Comparison of ENCODE assay signal across 14 cellular contexts in the genomic region with DNA sequence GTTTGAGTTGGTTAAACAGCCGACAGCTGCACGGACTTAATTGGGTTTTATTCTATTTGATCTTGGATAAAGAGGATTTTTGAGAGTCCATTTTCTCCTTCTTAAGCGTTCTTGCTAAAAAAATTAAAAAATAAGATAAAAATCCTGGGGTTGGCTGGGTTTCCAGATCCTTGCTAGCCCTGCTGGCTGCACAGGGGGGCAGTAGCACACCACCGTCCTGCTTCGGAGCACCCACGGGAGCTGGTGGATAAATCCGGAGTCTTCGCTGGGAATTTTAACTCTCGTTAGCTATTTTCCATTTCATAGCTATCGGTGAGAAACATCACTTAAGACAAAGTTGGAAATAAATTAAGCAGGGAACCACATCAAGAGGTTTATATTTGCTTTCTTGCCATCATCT.
DNase-seq lines count a peak whose midpoint lies in the region; ATAC-seq, FAIRE-seq and TF ChIP-seq lines count a peak whose summit lies in the region.
"Had no signal": no experiment of that assay in that cellular context is flagged by ENCODE, and none has a peak within 500 bp of the region (broad histone marks: within the 10 kb centered on the region; RNA-seq: fewer than 3 reads in every experiment).

No MANE protein-coding gene starts in this region.

- DNase-seq in A549 (ENCODE audit: low read depth in 1 of 2, low spot score in 1 of 2): peak in 1 of 2 experiments; percentile 11
- peak; percentile 26 for DNase-seq in H7
- peak; percentile 54 for DNase-seq in astrocyte of the hippocampus (ENCODE audit: low read depth, low spot score)
- no peak for DNase-seq in HepG2 (ENCODE audit: low spot score)
- DNase-seq in globus pallidus (ENCODE audit: low spot score): no peak
- no peak for DNase-seq in cerebellar nuclear complex (lab: John Stamatoyannopoulos, UW)
- no peak for DNase-seq in SHP77 (lab: John Stamatoyannopoulos, UW)
- DNase-seq in NK-92 (lab: John Stamatoyannopoulos, UW; ENCODE audit: unreplicated experiment): no peak
- DNase-seq: activated T-cell treated with anti-CD3 and anti-CD28 coated beads for 4 hours; CD8-positive, alpha-beta T cell; HCEC 1CT; occipital lobe; PC-3; stimulated activated CD4-positive, alpha-beta T cell treated with anti-CD3 and anti-CD28 coated beads, Interleukin-4, amount 100 ng/mL, for 1 hour had no signal

- no peaks in the 10 kb centered on the region; the same call in 1 of the 2 replicates for H3K27me3 ChIP-seq in H7 (ENCODE audit: control insufficient read depth, insufficient read depth, low read length)
- H3K27me3 ChIP-seq in HepG2 (ENCODE audit: control insufficient read depth in 1 of 2, insufficient read depth in 2 of 2, low read length in 2 of 2): peaks cover 1 to 5% of the 10 kb centered on the region in 2 experiments; a peak in 1 of 5 replicates

- H2AFZ ChIP-seq in HepG2 (ENCODE audit: low read length): no peak overlapping the region

- in situ Hi-C loops in HepG2 (cut with HindIII; ENCODE audit: extremely low pct_ligation_motif_present, low pct_unique_long_range_greater_than_20kb): no loop called here

- FAIRE-seq in A549 (lab: Jason Lieb, UNC) (no peak), HepG2 (lab: Jason Lieb, UNC) (no peak)

- 47% methylated on average over 10 of the region's 10 CpGs for WGBS in A549 (ENCODE audit: missing lambda C conversion rate)
- WGBS in HepG2 (ENCODE audit: low lambda C conversion rate): 37% methylated on average over 10 of the region's 10 CpGs

- TF ChIP-seq CTCF in A549 (IDR thresholded peaks at IDR 0.05) (peak; percentile 47), HepG2 (CRISPR knock-in tag; IDR thresholded peaks at IDR 0.05) (peak; percentile 43)

- TF ChIP-seq RAD21 in A549 (conservative IDR thresholded peaks at IDR 0.05 in 1 of 2, IDR thresholded peaks at IDR 0.05 in 1 of 2) (peak; percentile 74 to 76), HepG2 (CRISPR knock-in tag; IDR thresholded peaks at IDR 0.05) (0 out of 2 replicates have a peak, but pooled peaks have one; percentile 31)

- H4K20me1 ChIP-seq in HepG2 (ENCODE audit: insufficient read depth, low read length): no peaks in the 10 kb centered on the region

- TF ChIP-seq POLR2A in A549 (IDR thresholded peaks at IDR 0.05; ENCODE audit: low read length) (no peak), HepG2 (IDR thresholded peaks at IDR 0.05; ENCODE audit: insufficient read depth in 1 of 2, low read depth in 2 of 2, low read length in 2 of 2) (no peak)

- H3K4me1 ChIP-seq in A549 (no peaks in the 10 kb centered on the region), HepG2 (ENCODE audit: insufficient read depth, low read length) (no peaks in the 10 kb centered on the region)

- no TSS peak for BruUV-seq in HepG2 (replicated peaks; lab: Mats Ljungman, UMichigan)

- H3K9me3 ChIP-seq in A549 (0 out of 3 replicates have a peak, but pooled peaks cover 4% of the 10 kb centered on the region), HepG2 (ENCODE audit: low read length) (no peaks in the 10 kb centered on the region)

- TF ChIP-seq EP300 in A549 (IDR thresholded peaks at IDR 0.05): no peak
- no peak for TF ChIP-seq EP300 in HepG2 (IDR thresholded peaks at IDR 0.05; ENCODE audit: low read depth in 2 of 2, low read length in 2 of 2)
- no peak for TF ChIP-seq EP300 in HepG2 (CRISPR knock-in tag; IDR thresholded peaks at IDR 0.05; ENCODE audit: borderline replicate concordance)

- POLR2A ChIA-PET in A549 (lab: Yijun Ruan, JAX): no interaction called here
- POLR2A ChIA-PET in HepG2 (lab: Yijun Ruan, JAX): no interaction called here

- intact Hi-C loops in HepG2 (cut with micrococcal nuclease; ENCODE audit: unreplicated experiment): no loop called here

- H3K79me2 ChIP-seq in HepG2 (ENCODE audit: insufficient read depth, low read length): no peaks in the 10 kb centered on the region

- H3K9ac ChIP-seq in HepG2 (ENCODE audit: insufficient read depth, low read depth, low read length): no peak overlapping the region

- no peak; a peak in 2 of 6 replicates for ATAC-seq in A549
- ATAC-seq in HepG2: 0 out of 3 replicates have a peak, but pooled peaks have one; percentile 46
- ATAC-seq: CD8-positive, alpha-beta T cell; PC-3 had no signal

- H3K4me3 ChIP-seq in A549 (no peak overlapping the region), H7 (ENCODE audit: insufficient read depth, low read depth, low read length) (no peak overlapping the region), HepG2 (replicated peaks in 1 of 3; ENCODE audit: insufficient read depth in 1 of 3, low read depth in 2 of 3, low read length in 3 of 3) (no peak overlapping the region)

- H3K4me2 ChIP-seq in A549 (no peak overlapping the region), HepG2 (ENCODE audit: low read depth, low read length) (no peak overlapping the region)

- H3K36me3 ChIP-seq in H7 (replicated peaks; ENCODE audit: control insufficient read depth, insufficient read depth, low read length) (no peaks in the 10 kb centered on the region), HepG2 (replicated peaks in 1 of 2; ENCODE audit: control insufficient read depth in 1 of 2, insufficient read depth in 2 of 2, low read length in 2 of 2) (no peaks in the 10 kb centered on the region)

- H3K27ac ChIP-seq in A549 (no peak overlapping the region), HepG2 (ENCODE audit: extremely low read length, insufficient read depth, low read length) (no peak overlapping the region)

- CTCF ChIA-PET in A549 (lab: Yijun Ruan, JAX) (interaction anchor here (1.2 kb wide), 1 partner anchor 1409 kb away, joined by 3 read pairs; no protein-coding TSS in a partner anchor), HepG2 (lab: Yijun Ruan, JAX; ENCODE audit: low intra/inter-chr PET ratio, low total read pairs) (no interaction called here)

TF ChIP-seq in A549, 52 proteins besides CTCF, POLR2A, EP300 and RAD21:
- TF ChIP-seq CHD2 (IDR thresholded peaks at IDR 0.05; ENCODE audit: low read length, partially characterized antibody) (no peak), NFE2L2 (conservative IDR thresholded peaks at IDR 0.05; ENCODE audit: low read length) (no peak), ZSCAN20 (CRISPR knock-in tag; IDR thresholded peaks at IDR 0.05) (no peak), CBX8 (IDR thresholded peaks at IDR 0.05) (no peak), SMC3 (IDR thresholded peaks at IDR 0.05) (peak; percentile 64)
- TF ChIP-seq, protein P1, sequence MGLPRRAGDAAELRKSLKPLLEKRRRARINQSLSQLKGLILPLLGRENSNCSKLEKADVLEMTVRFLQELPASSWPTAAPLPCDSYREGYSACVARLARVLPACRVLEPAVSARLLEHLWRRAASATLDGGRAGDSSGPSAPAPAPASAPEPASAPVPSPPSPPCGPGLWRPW (IDR thresholded peaks at IDR 0.05): no peak

TF ChIP-seq in HepG2, 621 proteins besides CTCF, POLR2A, EP300 and RAD21:
- TF ChIP-seq ZSCAN9 (CRISPR knock-in tag; IDR thresholded peaks at IDR 0.05; ENCODE audit: borderline replicate concordance) (no peak), STAG1 (CRISPR knock-in tag; IDR thresholded peaks at IDR 0.05) (peak; percentile 71), MED13 (CRISPR knock-in tag; IDR thresholded peaks at IDR 0.05) (no peak)

Comparison
In these comparisons a context has a peak if more than half of its experiments do, and no peak if none do; other contexts are left out.
1. DNase-seq: peak in H7 (single experiment) and astrocyte of the hippocampus (single experiment); none in HepG2 (single experiment), globus pallidus (single experiment), cerebellar nuclear complex (0 of 2), SHP77 (0 of 2) and NK-92 (single experiment).